1 cellular context compared by ENCODE assay signal in the genomic region with DNA sequence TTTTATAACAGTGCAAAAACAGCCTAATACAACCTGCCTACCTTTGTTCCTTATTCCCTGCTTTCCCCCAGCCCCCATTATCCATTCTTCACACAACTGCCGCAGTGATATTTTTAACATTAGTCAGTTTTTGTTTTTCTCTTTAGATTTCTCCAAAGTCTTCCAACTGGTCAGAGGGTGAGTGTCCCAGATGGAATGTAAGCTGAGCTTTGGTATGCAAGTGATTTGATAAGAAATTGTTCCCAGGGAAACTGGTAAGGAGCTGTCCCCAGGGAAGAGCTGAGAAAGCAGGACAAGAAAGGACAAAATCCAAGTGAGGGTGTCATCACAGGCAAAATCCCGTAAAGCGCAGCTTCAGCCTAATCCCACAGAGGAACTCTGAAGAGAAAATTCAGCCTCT.
TF ChIP-seq lines count a peak whose summit lies in the region.

No MANE protein-coding gene starts in this region.

TF ChIP-seq in SK-N-SH, 30 proteins besides CTCF, POLR2A, EP300 and RAD21 (continued from another document):
- TF ChIP-seq, protein P1, sequence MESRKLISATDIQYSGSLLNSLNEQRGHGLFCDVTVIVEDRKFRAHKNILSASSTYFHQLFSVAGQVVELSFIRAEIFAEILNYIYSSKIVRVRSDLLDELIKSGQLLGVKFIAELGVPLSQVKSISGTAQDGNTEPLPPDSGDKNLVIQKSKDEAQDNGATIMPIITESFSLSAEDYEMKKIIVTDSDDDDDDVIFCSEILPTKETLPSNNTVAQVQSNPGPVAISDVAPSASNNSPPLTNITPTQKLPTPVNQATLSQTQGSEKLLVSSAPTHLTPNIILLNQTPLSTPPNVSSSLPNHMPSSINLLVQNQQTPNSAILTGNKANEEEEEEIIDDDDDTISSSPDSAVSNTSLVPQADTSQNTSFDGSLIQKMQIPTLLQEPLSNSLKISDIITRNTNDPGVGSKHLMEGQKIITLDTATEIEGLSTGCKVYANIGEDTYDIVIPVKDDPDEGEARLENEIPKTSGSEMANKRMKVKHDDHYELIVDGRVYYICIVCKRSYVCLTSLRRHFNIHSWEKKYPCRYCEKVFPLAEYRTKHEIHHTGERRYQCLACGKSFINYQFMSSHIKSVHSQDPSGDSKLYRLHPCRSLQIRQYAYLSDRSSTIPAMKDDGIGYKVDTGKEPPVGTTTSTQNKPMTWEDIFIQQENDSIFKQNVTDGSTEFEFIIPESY (IDR thresholded peaks at IDR 0.05; ENCODE audit: borderline replicate concordance, low read depth) = no peak
- TF ChIP-seq RXRA (IDR thresholded peaks at IDR 0.05; ENCODE audit: borderline replicate concordance, low read depth) = no peak
- no peak for TF ChIP-seq MAX (IDR thresholded peaks at IDR 0.05; ENCODE audit: low read depth)
